Comparison of ENCODE assay signal across 17 cellular contexts in genomic region chr1:36773827-36774541, GRCh38.
"Had no signal": no experiment of that assay in that cellular context is flagged by ENCODE, and none has a peak within 500 bp of the region (broad histone marks: within the 10 kb centered on the region; RNA-seq: fewer than 3 reads in every experiment).

No MANE protein-coding gene starts in this region.

- H3K36me3 Mint-ChIP-seq: immature natural killer cell; naive B cell; stimulated activated naive B cell treated with anti-CD40 and anti-IgM and Interleukin-4, amounts not matched to agents 10 μg/mL and 1 μg/mL and 100 μg/mL, for 72 hours had no signal

- DNase-seq: activated CD4-positive, alpha-beta T cell treated with anti-CD3 and anti-CD28 coated beads for 1 hour; activated CD4-positive, alpha-beta T cell treated with anti-CD3 and anti-CD28 coated beads, Interleukin-2, amount 50 U/mL, for 4 hours; activated naive CD4-positive, alpha-beta T cell treated with anti-CD3 and anti-CD28 coated beads for 36 hours; activated naive CD8-positive, alpha-beta T cell treated with anti-CD3 and anti-CD28 coated beads, Interleukin-2, amount 50 U/mL, for 24 hours; activated T-cell treated with anti-CD3 and anti-CD28 coated beads for 4 hours; cerebellar nuclear complex; effector memory CD4-positive, alpha-beta T cell; foreskin melanocyte; immature natural killer cell; left cardiac atrium; naive B cell; retina; stimulated activated CD4-positive, alpha-beta T cell treated with anti-CD3 and anti-CD28 coated beads, Interleukin-4, amount 100 ng/mL, for 1 hour; stimulated activated naive B cell treated with anti-CD40 and anti-IgM and Interleukin-4, amounts not matched to agents 10 μg/mL and 1 μg/mL and 100 μg/mL, for 72 hours; T-helper 9 cell; thyroid gland had no signal

- H3K27ac Mint-ChIP-seq: activated naive CD4-positive, alpha-beta T cell treated with anti-CD3 and anti-CD28 coated beads for 36 hours; activated naive CD8-positive, alpha-beta T cell treated with anti-CD3 and anti-CD28 coated beads, Interleukin-2, amount 50 U/mL, for 24 hours; activated T-helper 17 cell treated with anti-CD3 and anti-CD28 coated beads, Interleukin-2, amount 50 U/mL, for 72 hours; immature natural killer cell; naive B cell; stimulated activated naive B cell treated with anti-CD40 and anti-IgM and Interleukin-4, amounts not matched to agents 10 μg/mL and 1 μg/mL and 100 μg/mL, for 72 hours had no signal

- ATAC-seq: activated naive CD8-positive, alpha-beta T cell treated with anti-CD3 and anti-CD28 coated beads, Interleukin-2, amount 50 U/mL, for 24 hours; activated T-helper 17 cell treated with anti-CD3 and anti-CD28 coated beads, Interleukin-2, amount 50 U/mL, for 72 hours; left cardiac atrium; stimulated activated naive B cell treated with anti-CD40 and anti-IgM and Interleukin-4, amounts not matched to agents 10 μg/mL and 1 μg/mL and 100 μg/mL, for 72 hours had no signal

- H3K9me3 Mint-ChIP-seq: activated naive CD4-positive, alpha-beta T cell treated with anti-CD3 and anti-CD28 coated beads for 36 hours; activated naive CD8-positive, alpha-beta T cell treated with anti-CD3 and anti-CD28 coated beads, Interleukin-2, amount 50 U/mL, for 24 hours; activated T-helper 17 cell treated with anti-CD3 and anti-CD28 coated beads, Interleukin-2, amount 50 U/mL, for 72 hours; stimulated activated naive B cell treated with anti-CD40 and anti-IgM and Interleukin-4, amounts not matched to agents 10 μg/mL and 1 μg/mL and 100 μg/mL, for 72 hours had no signal

- H3K4me1 Mint-ChIP-seq: activated naive CD8-positive, alpha-beta T cell treated with anti-CD3 and anti-CD28 coated beads, Interleukin-2, amount 50 U/mL, for 24 hours; activated T-helper 17 cell treated with anti-CD3 and anti-CD28 coated beads, Interleukin-2, amount 50 U/mL, for 72 hours; immature natural killer cell; naive B cell; stimulated activated naive B cell treated with anti-CD40 and anti-IgM and Interleukin-4, amounts not matched to agents 10 μg/mL and 1 μg/mL and 100 μg/mL, for 72 hours had no signal

- H3K4me3 Mint-ChIP-seq: activated naive CD4-positive, alpha-beta T cell treated with anti-CD3 and anti-CD28 coated beads for 36 hours; activated naive CD8-positive, alpha-beta T cell treated with anti-CD3 and anti-CD28 coated beads, Interleukin-2, amount 50 U/mL, for 24 hours; activated T-helper 17 cell treated with anti-CD3 and anti-CD28 coated beads, Interleukin-2, amount 50 U/mL, for 72 hours; immature natural killer cell; naive B cell; stimulated activated naive B cell treated with anti-CD40 and anti-IgM and Interleukin-4, amounts not matched to agents 10 μg/mL and 1 μg/mL and 100 μg/mL, for 72 hours had no signal
